Comparison of ENCODE assay signal across 8 cellular contexts in the genomic region with DNA sequence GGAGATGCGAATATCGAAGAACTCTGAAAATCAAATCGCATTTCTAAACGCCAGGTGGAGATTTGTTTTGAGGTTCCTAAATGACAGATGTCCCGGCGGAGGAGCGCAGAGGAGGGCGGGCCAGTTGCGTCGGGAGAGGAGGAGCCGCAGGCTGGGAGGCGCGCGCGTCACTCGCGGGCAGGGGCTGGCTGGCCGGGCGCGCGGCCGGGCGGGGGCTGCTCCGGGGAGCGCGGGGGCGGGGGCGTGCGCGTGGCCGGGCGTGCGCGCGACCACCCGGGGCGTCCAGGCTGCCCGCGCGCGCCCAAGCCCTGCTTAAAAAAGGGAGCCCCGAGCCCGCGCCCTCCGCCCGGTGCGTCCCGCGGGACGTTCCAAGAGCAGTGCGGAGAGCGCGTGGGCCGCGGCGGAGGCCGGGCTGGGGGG. TPM values are rescaled to one million over a fixed set of nuclear protein-coding genes. Genes with fewer than 3 reads are reported as not detected.
A peak's percentile ranks its signal among the peaks of the same experiment; 100 is the strongest.
DNase-seq lines count a peak whose midpoint lies in the region; ATAC-seq and TF ChIP-seq lines count a peak whose summit lies in the region.

No MANE protein-coding gene starts in this region.

- peaks cover 7% of the 10 kb centered on the region for H3K27me3 Mint-ChIP-seq in activated CD4-positive, alpha-beta T cell treated with anti-CD3 and anti-CD28 coated beads, Interleukin-2, amount 10 ng/mL, durations not matched to agents 7 days and 5 days

- no peak for TF ChIP-seq CTCF in AG10803 (conservative IDR thresholded peaks at IDR 0.05; ENCODE audit: low read length)
- no peak for TF ChIP-seq CTCF in coronary artery (IDR thresholded peaks at IDR 0.05)
- TF ChIP-seq CTCF in left lung (IDR thresholded peaks at IDR 0.05), result no peak

- peaks cover 20% of the 10 kb centered on the region for H3K4me1 Mint-ChIP-seq in activated CD4-positive, alpha-beta T cell treated with anti-CD3 and anti-CD28 coated beads, Interleukin-2, amount 10 ng/mL, durations not matched to agents 7 days and 5 days

- peak overlapping the region; percentile 92 for H3K4me3 Mint-ChIP-seq in activated CD4-positive, alpha-beta T cell treated with anti-CD3 and anti-CD28 coated beads, Interleukin-2, amount 10 ng/mL, durations not matched to agents 7 days and 5 days

- H3K4me1 ChIP-seq in left lung, result peaks cover 5 to 24% of the 10 kb centered on the region in 2 donors

- DNase-seq in AG10803 (ENCODE audit: low read depth), result peak; percentile 65
- DNase-seq in NCI-H524 (lab: John Stamatoyannopoulos, UW), result peak; percentile 78 to 96
- peak; percentile 83 for DNase-seq in activated CD4-positive, alpha-beta T cell treated with anti-CD3 and anti-CD28 coated beads, Interleukin-2, amount 10 ng/mL, durations not matched to agents 7 days and 5 days
- peak; percentile 92 for DNase-seq in coronary artery (ENCODE audit: low spot score)
- DNase-seq in left lung, result peak; percentile 92 to 94
- peak; percentile 68 to 78 for DNase-seq in stimulated activated CD4-positive, alpha-beta T cell treated with anti-CD3 and anti-CD28 coated beads, Interleukin-2, amount 100 ng/mL, for 48 hours

- H3K36me3 Mint-ChIP-seq in activated CD4-positive, alpha-beta T cell treated with anti-CD3 and anti-CD28 coated beads, Interleukin-2, amount 10 ng/mL, durations not matched to agents 7 days and 5 days (ENCODE audit: low read depth), result no peaks in the 10 kb centered on the region

- ATAC-seq in GM19025 (IDR thresholded peaks at IDR 0.05; ENCODE audit: low read depth, unreplicated experiment) (peak; percentile 74), HG03280 (IDR thresholded peaks at IDR 0.05; ENCODE audit: unreplicated experiment) (peak; percentile 73), left lung (peak; percentile 93)

- peak overlapping the region; percentile 91 for H3K27ac Mint-ChIP-seq in activated CD4-positive, alpha-beta T cell treated with anti-CD3 and anti-CD28 coated beads, Interleukin-2, amount 10 ng/mL, durations not matched to agents 7 days and 5 days

- POLR2A ChIA-PET in activated CD4-positive, alpha-beta T cell treated with anti-CD3 and anti-CD28 coated beads, Interleukin-2, amount 10 ng/mL, durations not matched to agents 7 days and 5 days (lab: Charles Lee), result no interaction called here

- CTCF ChIA-PET in activated CD4-positive, alpha-beta T cell treated with anti-CD3 and anti-CD28 coated beads, Interleukin-2, amount 10 ng/mL, durations not matched to agents 7 days and 5 days (lab: Charles Lee), result interaction anchor here (1.1 to 2.4 kb wide), 8 partner anchors 9 to 47 kb away, joined by 3 to 10 read pairs (median 4); partner anchors contain the start of gene H3-3A

- no peaks in the 10 kb centered on the region for H3K9me3 ChIP-seq in left lung

- H3K4me3 ChIP-seq in AG10803 (ENCODE audit: low read length) (peak overlapping the region; percentile 63), coronary artery (peak overlapping the region; percentile 89), left lung (peak overlapping the region; percentile 60 to 69)

- H3K27ac ChIP-seq in coronary artery (peak overlapping the region; percentile 89 to 99), left lung (peak overlapping the region; percentile 96 to 98)

- H3K27me3 ChIP-seq in left lung, result no peaks in the 10 kb centered on the region

- intact Hi-C loops in left lung (cut with DNase I), result no loop called here

- no peaks in the 10 kb centered on the region for H3K36me3 ChIP-seq in left lung

- H3K9me3 Mint-ChIP-seq in activated CD4-positive, alpha-beta T cell treated with anti-CD3 and anti-CD28 coated beads, Interleukin-2, amount 10 ng/mL, durations not matched to agents 7 days and 5 days, result no peaks in the 10 kb centered on the region

RNA-seq across cellular contexts. Expression of gene H3-3A, which starts 47.3 kb away (rescaled TPM):
- total RNA-seq in activated CD4-positive, alpha-beta T cell treated with anti-CD3 and anti-CD28 coated beads, Interleukin-2, amount 10 ng/mL, durations not matched to agents 7 days and 5 days, result 100 to 1,000 TPM; 651 to 657 TPM
- 100 to 1,000 TPM; 444 to 608 TPM for total RNA-seq in left lung

Comparison
In these comparisons a context has a peak if more than half of its experiments do, and no peak if none do; other contexts are left out.
1. Peak in every context shown above with its lines: DNase-seq, ATAC-seq, H3K4me3 ChIP-seq and H3K27ac ChIP-seq.